Comparison of ENCODE assay signal across 1 cellular context in the genomic region with DNA sequence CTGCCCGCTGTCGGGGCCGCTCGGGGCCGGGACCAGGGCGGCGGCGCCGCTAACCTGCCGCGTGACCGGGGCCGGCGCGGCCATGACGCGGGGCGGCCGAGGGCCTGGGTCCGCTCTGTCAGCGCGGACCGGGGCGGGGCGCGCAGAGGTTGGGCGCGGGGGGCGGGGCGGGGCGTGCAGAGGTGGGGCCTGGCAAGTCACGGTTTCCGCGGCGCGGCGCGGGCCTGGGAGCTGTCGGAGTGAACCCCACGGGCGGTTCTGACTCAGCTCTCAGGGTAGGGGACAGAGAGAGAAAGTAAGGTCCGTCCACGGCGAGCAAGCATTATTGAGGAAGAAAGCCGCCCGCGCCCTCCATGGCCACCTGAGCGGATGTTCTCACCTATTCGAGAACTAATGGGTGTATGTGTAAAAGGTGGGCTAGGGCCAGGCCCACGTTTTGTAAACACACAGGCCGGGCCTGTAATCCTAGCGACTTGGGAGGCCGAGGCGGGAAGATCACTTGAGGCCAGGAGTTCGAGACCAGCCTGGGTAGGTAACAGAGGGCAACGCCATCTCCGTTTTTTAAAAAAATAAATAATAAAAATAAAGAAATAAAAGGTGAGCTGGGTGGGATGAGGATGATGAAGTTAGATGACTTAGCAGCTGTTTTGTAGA.
A peak's percentile ranks its signal among the peaks of the same experiment; 100 is the strongest.
TF ChIP-seq lines count a peak whose summit lies in the region.

A gene with protein sequence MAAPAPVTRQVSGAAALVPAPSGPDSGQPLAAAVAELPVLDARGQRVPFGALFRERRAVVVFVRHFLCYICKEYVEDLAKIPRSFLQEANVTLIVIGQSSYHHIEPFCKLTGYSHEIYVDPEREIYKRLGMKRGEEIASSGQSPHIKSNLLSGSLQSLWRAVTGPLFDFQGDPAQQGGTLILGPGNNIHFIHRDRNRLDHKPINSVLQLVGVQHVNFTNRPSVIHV (minus strand): TSS at position 120 of the 654 bp plus-strand sequence. CDS start 36 bp downstream, at position 84.

TF ChIP-seq in GM12878, 131 proteins besides CTCF, POLR2A, EP300 and RAD21 (continued from another document):
- TF ChIP-seq, protein P1, sequence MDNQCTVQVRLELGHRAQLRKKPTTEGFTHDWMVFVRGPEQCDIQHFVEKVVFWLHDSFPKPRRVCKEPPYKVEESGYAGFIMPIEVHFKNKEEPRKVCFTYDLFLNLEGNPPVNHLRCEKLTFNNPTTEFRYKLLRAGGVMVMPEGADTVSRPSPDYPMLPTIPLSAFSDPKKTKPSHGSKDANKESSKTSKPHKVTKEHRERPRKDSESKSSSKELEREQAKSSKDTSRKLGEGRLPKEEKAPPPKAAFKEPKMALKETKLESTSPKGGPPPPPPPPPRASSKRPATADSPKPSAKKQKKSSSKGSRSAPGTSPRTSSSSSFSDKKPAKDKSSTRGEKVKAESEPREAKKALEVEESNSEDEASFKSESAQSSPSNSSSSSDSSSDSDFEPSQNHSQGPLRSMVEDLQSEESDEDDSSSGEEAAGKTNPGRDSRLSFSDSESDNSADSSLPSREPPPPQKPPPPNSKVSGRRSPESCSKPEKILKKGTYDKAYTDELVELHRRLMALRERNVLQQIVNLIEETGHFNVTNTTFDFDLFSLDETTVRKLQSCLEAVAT (IDR thresholded peaks at IDR 0.05), result peak; percentile 42; the same call in 1 of the 2 replicates
- TF ChIP-seq SIN3A (IDR thresholded peaks at IDR 0.05; ENCODE audit: low read depth, low read length), result no peak
- no peak for TF ChIP-seq ZBED1 (IDR thresholded peaks at IDR 0.05; ENCODE audit: borderline replicate concordance)
- peak; percentile 34; the same call in 1 of the 2 replicates for TF ChIP-seq IKZF1 (conservative IDR thresholded peaks at IDR 0.05)
- TF ChIP-seq SMC3 (IDR thresholded peaks at IDR 0.05; ENCODE audit: borderline replicate concordance, low read length), result no peak
- 0 out of 2 replicates have a peak, but pooled peaks have one; percentile 4 for TF ChIP-seq BACH1 (IDR thresholded peaks at IDR 0.05; ENCODE audit: borderline replicate concordance)
- no peak for TF ChIP-seq HDAC6 (IDR thresholded peaks at IDR 0.05; ENCODE audit: unreplicated experiment)
- TF ChIP-seq, protein P2, sequence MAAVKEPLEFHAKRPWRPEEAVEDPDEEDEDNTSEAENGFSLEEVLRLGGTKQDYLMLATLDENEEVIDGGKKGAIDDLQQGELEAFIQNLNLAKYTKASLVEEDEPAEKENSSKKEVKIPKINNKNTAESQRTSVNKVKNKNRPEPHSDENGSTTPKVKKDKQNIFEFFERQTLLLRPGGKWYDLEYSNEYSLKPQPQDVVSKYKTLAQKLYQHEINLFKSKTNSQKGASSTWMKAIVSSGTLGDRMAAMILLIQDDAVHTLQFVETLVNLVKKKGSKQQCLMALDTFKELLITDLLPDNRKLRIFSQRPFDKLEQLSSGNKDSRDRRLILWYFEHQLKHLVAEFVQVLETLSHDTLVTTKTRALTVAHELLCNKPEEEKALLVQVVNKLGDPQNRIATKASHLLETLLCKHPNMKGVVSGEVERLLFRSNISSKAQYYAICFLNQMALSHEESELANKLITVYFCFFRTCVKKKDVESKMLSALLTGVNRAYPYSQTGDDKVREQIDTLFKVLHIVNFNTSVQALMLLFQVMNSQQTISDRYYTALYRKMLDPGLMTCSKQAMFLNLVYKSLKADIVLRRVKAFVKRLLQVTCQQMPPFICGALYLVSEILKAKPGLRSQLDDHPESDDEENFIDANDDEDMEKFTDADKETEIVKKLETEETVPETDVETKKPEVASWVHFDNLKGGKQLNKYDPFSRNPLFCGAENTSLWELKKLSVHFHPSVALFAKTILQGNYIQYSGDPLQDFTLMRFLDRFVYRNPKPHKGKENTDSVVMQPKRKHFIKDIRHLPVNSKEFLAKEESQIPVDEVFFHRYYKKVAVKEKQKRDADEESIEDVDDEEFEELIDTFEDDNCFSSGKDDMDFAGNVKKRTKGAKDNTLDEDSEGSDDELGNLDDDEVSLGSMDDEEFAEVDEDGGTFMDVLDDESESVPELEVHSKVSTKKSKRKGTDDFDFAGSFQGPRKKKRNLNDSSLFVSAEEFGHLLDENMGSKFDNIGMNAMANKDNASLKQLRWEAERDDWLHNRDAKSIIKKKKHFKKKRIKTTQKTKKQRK (IDR thresholded peaks at IDR 0.05; ENCODE audit: low read depth, low read length), result no peak
- TF ChIP-seq, protein P3, sequence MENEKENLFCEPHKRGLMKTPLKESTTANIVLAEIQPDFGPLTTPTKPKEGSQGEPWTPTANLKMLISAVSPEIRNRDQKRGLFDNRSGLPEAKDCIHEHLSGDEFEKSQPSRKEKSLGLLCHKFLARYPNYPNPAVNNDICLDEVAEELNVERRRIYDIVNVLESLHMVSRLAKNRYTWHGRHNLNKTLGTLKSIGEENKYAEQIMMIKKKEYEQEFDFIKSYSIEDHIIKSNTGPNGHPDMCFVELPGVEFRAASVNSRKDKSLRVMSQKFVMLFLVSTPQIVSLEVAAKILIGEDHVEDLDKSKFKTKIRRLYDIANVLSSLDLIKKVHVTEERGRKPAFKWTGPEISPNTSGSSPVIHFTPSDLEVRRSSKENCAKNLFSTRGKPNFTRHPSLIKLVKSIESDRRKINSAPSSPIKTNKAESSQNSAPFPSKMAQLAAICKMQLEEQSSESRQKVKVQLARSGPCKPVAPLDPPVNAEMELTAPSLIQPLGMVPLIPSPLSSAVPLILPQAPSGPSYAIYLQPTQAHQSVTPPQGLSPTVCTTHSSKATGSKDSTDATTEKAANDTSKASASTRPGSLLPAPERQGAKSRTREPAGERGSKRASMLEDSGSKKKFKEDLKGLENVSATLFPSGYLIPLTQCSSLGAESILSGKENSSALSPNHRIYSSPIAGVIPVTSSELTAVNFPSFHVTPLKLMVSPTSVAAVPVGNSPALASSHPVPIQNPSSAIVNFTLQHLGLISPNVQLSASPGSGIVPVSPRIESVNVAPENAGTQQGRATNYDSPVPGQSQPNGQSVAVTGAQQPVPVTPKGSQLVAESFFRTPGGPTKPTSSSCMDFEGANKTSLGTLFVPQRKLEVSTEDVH (IDR thresholded peaks at IDR 0.05; ENCODE audit: low read depth, partially characterized antibody), result no peak
- TF ChIP-seq, protein P4, sequence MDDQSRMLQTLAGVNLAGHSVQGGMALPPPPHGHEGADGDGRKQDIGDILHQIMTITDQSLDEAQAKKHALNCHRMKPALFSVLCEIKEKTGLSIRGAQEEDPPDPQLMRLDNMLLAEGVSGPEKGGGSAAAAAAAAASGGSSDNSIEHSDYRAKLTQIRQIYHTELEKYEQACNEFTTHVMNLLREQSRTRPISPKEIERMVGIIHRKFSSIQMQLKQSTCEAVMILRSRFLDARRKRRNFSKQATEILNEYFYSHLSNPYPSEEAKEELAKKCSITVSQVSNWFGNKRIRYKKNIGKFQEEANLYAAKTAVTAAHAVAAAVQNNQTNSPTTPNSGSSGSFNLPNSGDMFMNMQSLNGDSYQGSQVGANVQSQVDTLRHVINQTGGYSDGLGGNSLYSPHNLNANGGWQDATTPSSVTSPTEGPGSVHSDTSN (IDR thresholded peaks at IDR 0.05; ENCODE audit: insufficient replicate concordance, low read depth, low read length), result no peak
TF ChIP-seq in GM12878: peak in this region for 4.
